ENCODE assay signal across 9 cellular contexts in the genomic region with DNA sequence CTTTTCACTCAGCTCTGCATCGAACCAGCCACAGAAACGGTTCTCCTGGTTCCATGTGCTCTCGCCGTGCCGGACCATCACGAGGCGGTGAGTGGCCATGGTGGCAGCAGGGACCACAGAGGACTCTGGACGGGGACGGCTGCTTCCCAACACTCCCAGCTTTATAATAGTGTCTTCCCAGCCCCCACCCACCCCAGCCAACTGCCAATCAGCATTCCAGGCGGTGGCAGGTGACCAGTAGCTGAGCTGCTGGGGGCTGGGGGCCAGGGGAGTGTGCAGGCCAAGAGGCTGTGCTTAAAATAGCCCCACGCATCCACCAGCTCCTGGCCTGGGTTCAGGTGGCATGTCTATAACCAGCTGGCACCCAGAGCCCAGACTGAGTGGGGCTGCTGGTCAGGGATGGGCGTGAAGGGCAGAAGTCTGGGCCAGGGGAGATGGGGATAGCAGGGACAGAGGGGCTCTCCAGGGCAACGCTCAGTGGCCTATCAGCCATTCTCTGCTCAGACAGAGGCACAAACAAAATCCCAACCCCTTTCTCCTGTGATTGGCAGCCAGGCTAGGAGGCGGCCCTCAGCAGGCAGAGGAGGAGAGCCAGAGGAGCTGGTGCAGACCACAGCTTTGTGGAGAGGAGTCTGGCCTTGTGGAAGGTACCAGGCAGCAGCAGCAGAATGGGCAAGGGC. TPM values are rescaled to one million over a fixed set of nuclear protein-coding genes. Genes with fewer than 3 reads are reported as not detected.
DNase-seq lines count a peak whose midpoint lies in the region; ATAC-seq, FAIRE-seq and TF ChIP-seq lines count a peak whose summit lies in the region.
"Had no signal": no experiment of that assay in that cellular context is flagged by ENCODE, and none has a peak within 500 bp of the region (broad histone marks: within the 10 kb centered on the region; RNA-seq: fewer than 3 reads in every experiment).

A gene (minus strand): TSS at position 137 of the 680 bp plus-strand sequence. CDS start 38 bp downstream, at position 99.

- H3K36me3 Mint-ChIP-seq in activated T-cell treated with anti-CD3 and anti-CD28 coated beads, Interleukin-2, amount 50 U/mL, for 72 hours (ENCODE audit: insufficient read depth in 2 of 2) = peaks cover 0 to 7% of the 10 kb centered on the region in 2 donors

- TF ChIP-seq EP300 in upper lobe of left lung (IDR thresholded peaks at IDR 0.05) = no peak

- H3K27ac ChIP-seq in kidney (ENCODE audit: low read depth in 2 of 2, low read length in 2 of 2) (peak within 1 kb of the TSS in 1 of 2 donors; percentile 9), upper lobe of left lung (no peak within 1 kb of the TSS)
- H3K27ac ChIP-seq: VCaP had no signal

- H3K4me3 Mint-ChIP-seq in activated T-cell treated with anti-CD3 and anti-CD28 coated beads, Interleukin-2, amount 50 U/mL, for 72 hours = no peak within 1 kb of the TSS

- H3K4me3 ChIP-seq in kidney (ENCODE audit: low read length in 2 of 2) (no peak within 1 kb of the TSS), upper lobe of left lung (no peak within 1 kb of the TSS)

- peak; percentile 14 to 18 for ATAC-seq in activated T-cell treated with anti-CD3 and anti-CD28 coated beads, Interleukin-2, amount 50 U/mL, for 72 hours (replicated peaks in 1 of 2)
- ATAC-seq in upper lobe of left lung (ENCODE audit: low FRiP score in 2 of 2) = peak; percentile 3 to 34

- intact Hi-C loops in kidney (cut with DNase I) = no loop called here

- no peaks in the 10 kb centered on the region for H3K9me3 Mint-ChIP-seq in activated T-cell treated with anti-CD3 and anti-CD28 coated beads, Interleukin-2, amount 50 U/mL, for 72 hours

- peak; percentile 24 for DNase-seq in activated T-cell treated with anti-CD3 and anti-CD28 coated beads, Interleukin-2, amount 50 U/mL, for 1 hour
- DNase-seq in activated T-cell treated with anti-CD3 and anti-CD28 coated beads for 4 hours = no peak
- DNase-seq in activated T-cell treated with anti-CD3 and anti-CD28 coated beads, Interleukin-2, amount 50 U/mL, for 72 hours = no peak
- DNase-seq in kidney = peak; percentile 80
- DNase-seq in upper lobe of left lung = peak in 1 of 2 donors; percentile 19
- no peak for DNase-seq in activated gamma-delta T cell treated with Interleukin-2 at 50 U/mL for 16 hours
- no peak for DNase-seq in COLO829 (ENCODE audit: low spot score)
- no peak for DNase-seq in ACHN

- H3K9ac ChIP-seq in kidney (ENCODE audit: low read length in 2 of 2) = no peak within 1 kb of the TSS

- 23 to 26% methylated on average over 2 to 13 of the region's 14 CpGs for WGBS in upper lobe of left lung, 2 donors

- no peak for FAIRE-seq in kidney (lab: Jason Lieb, UNC)

- peaks cover 5 to 21% of the 10 kb centered on the region in 2 donors for H3K4me1 ChIP-seq in kidney (ENCODE audit: control insufficient read depth in 1 of 2, insufficient read depth in 1 of 2, low read depth in 1 of 2, low read length in 2 of 2)
- peaks cover 11 to 26% (median 22%) of the 10 kb centered on the region in 4 donors for H3K4me1 ChIP-seq in upper lobe of left lung

- H3K4me1 Mint-ChIP-seq in activated T-cell treated with anti-CD3 and anti-CD28 coated beads, Interleukin-2, amount 50 U/mL, for 72 hours (ENCODE audit: low read depth) = peaks cover 14% of the 10 kb centered on the region

- in situ Hi-C loops in ACHN (cut with HindIII; ENCODE audit: low pct_ligation_motif_present, low pct_unique_long_range_greater_than_20kb, low sequenced_read_pairs) = no loop called here

- H3K9me3 ChIP-seq in kidney (ENCODE audit: control insufficient read depth in 1 of 2, low read length in 2 of 2) (no peaks in the 10 kb centered on the region), upper lobe of left lung (no peaks in the 10 kb centered on the region)

- TF ChIP-seq POLR2A in upper lobe of left lung (IDR thresholded peaks at IDR 0.05) = no peak

- no peaks in the 10 kb centered on the region for H3K27me3 Mint-ChIP-seq in activated T-cell treated with anti-CD3 and anti-CD28 coated beads, Interleukin-2, amount 50 U/mL, for 72 hours (ENCODE audit: low read depth)

- TF ChIP-seq CTCF in kidney (IDR thresholded peaks at IDR 0.05; ENCODE audit: borderline replicate concordance, extremely low read depth, insufficient read depth) (no peak), upper lobe of left lung (IDR thresholded peaks at IDR 0.05) (no peak)

- H3K36me3 ChIP-seq in kidney (ENCODE audit: control insufficient read depth in 1 of 2, insufficient read depth in 2 of 2, low read length in 2 of 2) (peaks cover 0 to 3% of the 10 kb centered on the region in 2 donors), upper lobe of left lung (peaks cover 6 to 22% (median 18%) of the 10 kb centered on the region in 4 donors)

- H3K27me3 ChIP-seq in upper lobe of left lung = no peaks in the 10 kb centered on the region

- H3K27ac Mint-ChIP-seq in activated T-cell treated with anti-CD3 and anti-CD28 coated beads, Interleukin-2, amount 50 U/mL, for 72 hours = peak within 1 kb of the TSS; percentile 82

RNA-seq across cellular contexts. Expression of the gene that starts here (rescaled TPM):
- total RNA-seq in activated T-cell treated with anti-CD3 and anti-CD28 coated beads, Interleukin-2, amount 50 U/mL, for 72 hours = 1 to 10 TPM; 1.2 to 1.7 TPM
- total RNA-seq in kidney (2.1 TPM), upper lobe of left lung (under 1 TPM in 4 of 6 donors, not detected in 2; 0.26 to 0.91 (median 0.75) TPM)
- 37.7 TPM for polyA plus RNA-seq in kidney (ENCODE audit: insufficient read depth, low read depth, low replicate concordance)

Comparison
In these comparisons a context has a peak if more than half of its experiments do, and no peak if none do; other contexts are left out.
1. DNase-seq: peak in activated T-cell treated with anti-CD3 and anti-CD28 coated beads, Interleukin-2, amount 50 U/mL, for 1 hour (single experiment) and kidney (single experiment); none in activated T-cell treated with anti-CD3 and anti-CD28 coated beads for 4 hours (single experiment), activated T-cell treated with anti-CD3 and anti-CD28 coated beads, Interleukin-2, amount 50 U/mL, for 72 hours (0 of 2), activated gamma-delta T cell treated with Interleukin-2 at 50 U/mL for 16 hours (single experiment), COLO829 (single experiment) and ACHN (single experiment).
2. Peak in ATAC-seq in upper lobe of left lung; RNA of the gene not detected or under 1 TPM.